In the genomic region with DNA sequence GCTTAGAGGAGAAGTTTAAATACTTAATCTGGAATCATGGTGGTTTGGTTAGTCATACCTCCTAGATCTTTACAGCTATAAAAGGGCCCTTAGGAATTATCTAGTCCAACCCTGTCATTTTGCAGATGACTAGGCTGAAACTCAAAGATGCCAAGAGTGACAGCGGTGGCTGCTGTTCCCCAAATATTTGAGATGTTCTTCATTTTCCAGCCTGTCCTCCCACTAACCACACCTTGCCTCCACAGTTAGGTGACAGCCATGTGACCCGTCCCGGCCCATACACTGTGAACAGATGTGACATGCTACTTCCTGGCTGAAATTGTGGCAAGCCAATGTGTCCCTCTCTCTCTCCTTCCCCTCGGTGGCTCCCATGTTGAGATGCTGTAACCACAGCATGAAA, we compare ENCODE assay signal across 18 cellular contexts.
DNase-seq lines count a peak whose midpoint lies in the region; ATAC-seq and TF ChIP-seq lines count a peak whose summit lies in the region.
"Had no signal": no experiment of that assay in that cellular context is flagged by ENCODE, and none has a peak within 500 bp of the region (broad histone marks: within the 10 kb centered on the region; RNA-seq: fewer than 3 reads in every experiment).

No MANE protein-coding gene starts in this region.

- H3K36me3 Mint-ChIP-seq in MCF 10A (ENCODE audit: insufficient read depth, unreplicated experiment) (no peaks in the 10 kb centered on the region), immature natural killer cell (no peaks in the 10 kb centered on the region)
- H3K36me3 Mint-ChIP-seq: CD8-positive, alpha-beta memory T cell had no signal

- no peak for ATAC-seq in GM21786 (IDR thresholded peaks at IDR 0.05; ENCODE audit: unreplicated experiment)

- H3K27ac ChIP-seq in breast epithelium (no peak overlapping the region), coronary artery (peak overlapping the region; percentile 67 to 94), A673 (ENCODE audit: low read depth, low read length, poor library complexity, severe bottlenecking) (no peak overlapping the region)
- H3K27ac ChIP-seq: 22Rv1, BLaER1, HL-60 had no signal

- peak overlapping the region; percentile 70 for H3K27ac Mint-ChIP-seq in MCF 10A (ENCODE audit: low read depth, unreplicated experiment)
- peak overlapping the region in 1 of 6 donors; percentile 55 for H3K27ac Mint-ChIP-seq in immature natural killer cell
- H3K27ac Mint-ChIP-seq: HFFc6 had no signal

- no peak overlapping the region for H3K4me3 Mint-ChIP-seq in MCF 10A (ENCODE audit: unreplicated experiment)
- peak overlapping the region in 1 of 5 donors; percentile 15 for H3K4me3 Mint-ChIP-seq in immature natural killer cell
- H3K4me3 Mint-ChIP-seq: CD8-positive, alpha-beta memory T cell; HFFc6 had no signal

- no peaks in the 10 kb centered on the region for H3K4me1 ChIP-seq in breast epithelium
- H3K4me1 ChIP-seq in A673 (ENCODE audit: insufficient read depth, low read length, poor library complexity, severe bottlenecking): no peaks in the 10 kb centered on the region
- H3K4me1 ChIP-seq: BLaER1, Caco-2 had no signal

- CTCF ChIA-PET in MCF 10A (lab: Yijun Ruan, JAX) (interaction anchor here (0.6 kb wide), 1 partner anchor 710 kb away, joined by 3 read pairs; no protein-coding TSS in a partner anchor), A673 (lab: Charles Lee) (no interaction called here)

- H3K36me3 ChIP-seq in breast epithelium (no peaks in the 10 kb centered on the region), A673 (ENCODE audit: insufficient read depth, low read length, poor library complexity, severe bottlenecking) (no peaks in the 10 kb centered on the region)
- H3K36me3 ChIP-seq: BLaER1 had no signal

- POLR2A ChIA-PET in MCF 10A (lab: Yijun Ruan, JAX) (no interaction called here), A673 (lab: Charles Lee; ENCODE audit: low non-redundant PET) (no interaction called here)

- H3K4me3 ChIP-seq in breast epithelium (no peak overlapping the region), coronary artery (no peak overlapping the region), A673 (ENCODE audit: low read depth, low read length, poor library complexity, severe bottlenecking) (no peak overlapping the region)
- H3K4me3 ChIP-seq: BLaER1 had no signal

- H3K9me3 Mint-ChIP-seq in MCF 10A (ENCODE audit: unreplicated experiment) (peaks cover 8% of the 10 kb centered on the region), immature natural killer cell (peaks cover 0 to 9% (median 5%) of the 10 kb centered on the region in 6 donors)
- H3K9me3 Mint-ChIP-seq: HFFc6 had no signal

- H3K27me3 Mint-ChIP-seq in MCF 10A (ENCODE audit: insufficient read depth, unreplicated experiment) (no peaks in the 10 kb centered on the region), immature natural killer cell (ENCODE audit: low read depth in 3 of 3) (peaks cover 0 to 2% (median 1%) of the 10 kb centered on the region in 3 donors)

- H3K4me1 Mint-ChIP-seq in MCF 10A (ENCODE audit: insufficient read depth, unreplicated experiment) (peaks cover 45% of the 10 kb centered on the region), immature natural killer cell (no peaks in the 10 kb centered on the region)
- H3K4me1 Mint-ChIP-seq: CD8-positive, alpha-beta memory T cell had no signal

- BruUV-seq in MCF 10A (replicated peaks; lab: Mats Ljungman, UMichigan): no TSS peak
- BruUV-seq in A673 (replicated peaks; lab: Mats Ljungman, UMichigan): no TSS peak

- H3K9me3 ChIP-seq in breast epithelium (no peaks in the 10 kb centered on the region), A673 (ENCODE audit: low read depth, low read length, poor library complexity, severe bottlenecking) (no peaks in the 10 kb centered on the region)
- H3K9me3 ChIP-seq: BLaER1, Caco-2 had no signal

- no peak for DNase-seq in MCF 10A (ENCODE audit: unreplicated experiment)
- no peak for DNase-seq in breast epithelium (ENCODE audit: low spot score in 2 of 2)
- no peak for DNase-seq in coronary artery (ENCODE audit: low spot score)
- DNase-seq in putamen (ENCODE audit: low spot score): peak; percentile 64
- no peak for DNase-seq in A673 (ENCODE audit: low spot score)
- DNase-seq in NCI-H2196 treated with DMSO at 0.1 percent for 48 hours (lab: John Stamatoyannopoulos, UW; ENCODE audit: unreplicated experiment): no peak
- no peak for DNase-seq in immature natural killer cell
- DNase-seq: AML-193; Caco-2; CD8-positive, alpha-beta memory T cell; DMS53; GF-D8; HCEC 1CT; HFFc6 had no signal

- TF ChIP-seq POLR2A in breast epithelium (IDR thresholded peaks at IDR 0.05): no peak

- intact Hi-C loops in MCF 10A (cut with micrococcal nuclease): no loop called here
- intact Hi-C loops in breast epithelium (cut with DNase I; ENCODE audit: low total_unique reads): no loop called here
- intact Hi-C loops in A673 (cut with micrococcal nuclease; ENCODE audit: unreplicated experiment): no loop called here

- H3K27me3 ChIP-seq in breast epithelium (no peaks in the 10 kb centered on the region), A673 (replicated peaks; ENCODE audit: insufficient read depth, low read depth, low read length, poor library complexity) (no peaks in the 10 kb centered on the region)
- H3K27me3 ChIP-seq: BLaER1 had no signal

- TF ChIP-seq CTCF in MCF 10A (IDR thresholded peaks at IDR 0.05; ENCODE audit: unreplicated experiment) (no peak), breast epithelium (IDR thresholded peaks at IDR 0.05) (no peak), coronary artery (IDR thresholded peaks at IDR 0.05) (no peak), A673 (conservative IDR thresholded peaks at IDR 0.05; ENCODE audit: low read depth, low read length) (no peak)

Comparison
In these comparisons a context has a peak if more than half of its experiments do, and no peak if none do; other contexts are left out.
1. H3K27ac ChIP-seq: peak in coronary artery (2 of 2); none in breast epithelium (0 of 2) and A673 (single experiment).